Comparison of ENCODE assay signal across 21 cellular contexts in the genomic region with DNA sequence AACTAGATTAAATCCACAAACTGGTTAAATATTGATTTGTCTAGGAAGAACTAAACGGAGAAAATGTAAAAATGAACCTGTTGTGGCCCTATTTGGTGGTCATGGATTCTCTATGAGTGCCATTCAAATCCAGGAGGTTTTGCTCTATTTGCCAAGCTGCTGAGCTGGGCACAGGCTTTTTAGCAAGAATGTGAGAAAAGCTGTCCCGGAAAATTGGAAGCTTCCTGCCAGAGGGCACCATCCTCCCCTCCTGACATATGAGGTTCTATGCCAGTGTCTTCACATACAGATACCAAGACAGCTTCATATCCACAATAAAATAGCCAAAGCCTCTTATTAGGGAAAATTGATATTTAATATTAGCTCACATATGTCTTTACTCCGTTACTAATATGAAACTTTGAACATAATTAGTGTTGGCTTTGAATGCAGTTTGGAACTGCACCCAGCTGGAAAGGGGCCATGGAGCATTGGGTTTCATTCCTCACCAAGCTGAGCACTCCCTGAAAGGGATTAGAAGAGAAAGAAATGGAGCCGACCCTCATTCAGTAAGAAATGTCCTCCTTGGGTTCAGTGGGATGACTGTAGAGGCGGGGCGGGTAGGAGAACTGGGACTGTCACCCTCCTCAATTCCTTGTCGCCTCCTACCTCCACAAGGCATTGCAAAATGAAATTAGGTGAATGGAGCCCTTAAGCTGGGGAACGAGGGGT. TPM values are rescaled to one million over a fixed set of nuclear protein-coding genes. Genes with fewer than 3 reads are reported as not detected.
DNase-seq lines count a peak whose midpoint lies in the region; ATAC-seq and TF ChIP-seq lines count a peak whose summit lies in the region.
"Had no signal": no experiment of that assay in that cellular context is flagged by ENCODE, and none has a peak within 500 bp of the region (broad histone marks: within the 10 kb centered on the region; RNA-seq: fewer than 3 reads in every experiment).

No MANE protein-coding gene starts in this region.

- H3K27me3 ChIP-seq in heart left ventricle, result no peaks in the 10 kb centered on the region
- H3K27me3 ChIP-seq: BLaER1, neutrophil, upper lobe of right lung had no signal

- H3K4me1 ChIP-seq in heart left ventricle, result no peaks in the 10 kb centered on the region
- H3K4me1 ChIP-seq: Caco-2, upper lobe of right lung had no signal

- H3K4me1 Mint-ChIP-seq in T-helper 17 cell, result no peaks in the 10 kb centered on the region
- H3K4me1 Mint-ChIP-seq: immature natural killer cell had no signal

- no peak for TF ChIP-seq POLR2A in heart left ventricle (IDR thresholded peaks at IDR 0.05)

- DNase-seq in NCI-H524 (lab: John Stamatoyannopoulos, UW), result peak; percentile 26 to 76
- no peak for DNase-seq in NCI-H524 treated with DMSO at 0.1 percent for 48 hours (lab: John Stamatoyannopoulos, UW)
- DNase-seq in NCI-H446 (lab: John Stamatoyannopoulos, UW), result peak; percentile 20 to 76
- DNase-seq in globus pallidus (ENCODE audit: low spot score), result peak; percentile 46
- no peak for DNase-seq in T-helper 17 cell
- DNase-seq in posterior vena cava (ENCODE audit: low spot score), result no peak
- DNase-seq in NCI-H1417 treated with DMSO at 0.1 percent for 48 hours (lab: John Stamatoyannopoulos, UW), result no peak
- no peak for DNase-seq in heart left ventricle
- DNase-seq: activated effector memory CD4-positive, alpha-beta T cell treated with anti-CD3 and anti-CD28 coated beads, Interleukin-2, amount 50 U/mL, for 16 hours; Caco-2; immature natural killer cell; retina; upper lobe of right lung had no signal

- H3K36me3 Mint-ChIP-seq in T-helper 17 cell (ENCODE audit: low read depth), result no peaks in the 10 kb centered on the region
- H3K36me3 Mint-ChIP-seq: immature natural killer cell had no signal

- no peak for TF ChIP-seq CTCF in heart left ventricle (IDR thresholded peaks at IDR 0.05)

- H3K27ac Mint-ChIP-seq in T-helper 17 cell, result no peak overlapping the region
- H3K27ac Mint-ChIP-seq: dendritic cell treated with granulocyte-macrophage colony-stimulating factor and Interleukin-4, amounts not matched to agents 40 ng/mL and 50 ng/mL, for 4 days; immature natural killer cell had no signal

- no peaks in the 10 kb centered on the region for H3K36me3 ChIP-seq in heart left ventricle
- H3K36me3 ChIP-seq: BLaER1, neutrophil, SJSA1, upper lobe of right lung had no signal

- H3K4me3 ChIP-seq in heart left ventricle, result no peak overlapping the region
- H3K4me3 ChIP-seq: BLaER1, SJSA1, upper lobe of right lung had no signal

- no peak overlapping the region for H3K27ac ChIP-seq in heart left ventricle
- H3K27ac ChIP-seq: BLaER1, neutrophil, SJSA1, upper lobe of right lung, VCaP had no signal

- ATAC-seq in T-helper 17 cell (no peak), heart left ventricle (no peak)
- ATAC-seq: HCT116, Panc1, upper lobe of right lung had no signal

- no peak overlapping the region for H3K4me3 Mint-ChIP-seq in T-helper 17 cell
- H3K4me3 Mint-ChIP-seq: dendritic cell treated with granulocyte-macrophage colony-stimulating factor and Interleukin-4, amounts not matched to agents 40 ng/mL and 50 ng/mL, for 4 days; immature natural killer cell had no signal

- WGBS in heart left ventricle, 4 donors, result 65 to 79% (median 74%) methylated on average over 8 of the region's 8 CpGs

- intact Hi-C loops in posterior vena cava (cut with DNase I) (no loop called here), heart left ventricle (cut with DNase I) (no loop called here)

- no peaks in the 10 kb centered on the region for H3K9me3 ChIP-seq in T-helper 17 cell (ENCODE audit: control insufficient read depth, low read length, poor library complexity, severe bottlenecking)
- peaks cover 0 to 3% (median 0%) of the 10 kb centered on the region in 12 donors for H3K9me3 ChIP-seq in heart left ventricle
- H3K9me3 ChIP-seq: Caco-2, neutrophil, SJSA1, upper lobe of right lung had no signal

- H3K27me3 Mint-ChIP-seq in T-helper 17 cell, result peaks cover 11% of the 10 kb centered on the region
- H3K27me3 Mint-ChIP-seq: dendritic cell treated with granulocyte-macrophage colony-stimulating factor and Interleukin-4, amounts not matched to agents 40 ng/mL and 50 ng/mL, for 4 days had no signal

RNA-seq across cellular contexts. Expression of gene NRCAM, which starts 47.8 kb away (rescaled TPM):
- total RNA-seq in T-helper 17 cell (not detected), posterior vena cava (1 to 10 TPM; 1.5 to 1.7 TPM), heart left ventricle (1 to 10 TPM in 3 of 9 donors, under 1 TPM in 6; 0.07 to 2.5 (median 0.36) TPM)
- under 1 TPM; 0.15 to 0.71 TPM for polyA plus RNA-seq in heart left ventricle
- total RNA-seq: SJSA1; T-helper 2 cell treated with Interferon-gamma antibody and Interleukin-4, amounts not matched to agents 100 ng/mL and 5 ng/mL, for 36 hours had no signal
- polyA plus RNA-seq: immature natural killer cell had no signal

Comparison
In these comparisons a context has a peak if more than half of its experiments do, and no peak if none do; other contexts are left out.
1. DNase-seq: peak in NCI-H524 (2 of 2), NCI-H446 (2 of 2) and globus pallidus (single experiment); none in NCI-H524 treated with DMSO at 0.1 percent for 48 hours (single experiment), T-helper 17 cell (0 of 3), posterior vena cava (single experiment), NCI-H1417 treated with DMSO at 0.1 percent for 48 hours (single experiment) and heart left ventricle (0 of 5).